8 cellular contexts compared by ENCODE assay signal in the genomic region with DNA sequence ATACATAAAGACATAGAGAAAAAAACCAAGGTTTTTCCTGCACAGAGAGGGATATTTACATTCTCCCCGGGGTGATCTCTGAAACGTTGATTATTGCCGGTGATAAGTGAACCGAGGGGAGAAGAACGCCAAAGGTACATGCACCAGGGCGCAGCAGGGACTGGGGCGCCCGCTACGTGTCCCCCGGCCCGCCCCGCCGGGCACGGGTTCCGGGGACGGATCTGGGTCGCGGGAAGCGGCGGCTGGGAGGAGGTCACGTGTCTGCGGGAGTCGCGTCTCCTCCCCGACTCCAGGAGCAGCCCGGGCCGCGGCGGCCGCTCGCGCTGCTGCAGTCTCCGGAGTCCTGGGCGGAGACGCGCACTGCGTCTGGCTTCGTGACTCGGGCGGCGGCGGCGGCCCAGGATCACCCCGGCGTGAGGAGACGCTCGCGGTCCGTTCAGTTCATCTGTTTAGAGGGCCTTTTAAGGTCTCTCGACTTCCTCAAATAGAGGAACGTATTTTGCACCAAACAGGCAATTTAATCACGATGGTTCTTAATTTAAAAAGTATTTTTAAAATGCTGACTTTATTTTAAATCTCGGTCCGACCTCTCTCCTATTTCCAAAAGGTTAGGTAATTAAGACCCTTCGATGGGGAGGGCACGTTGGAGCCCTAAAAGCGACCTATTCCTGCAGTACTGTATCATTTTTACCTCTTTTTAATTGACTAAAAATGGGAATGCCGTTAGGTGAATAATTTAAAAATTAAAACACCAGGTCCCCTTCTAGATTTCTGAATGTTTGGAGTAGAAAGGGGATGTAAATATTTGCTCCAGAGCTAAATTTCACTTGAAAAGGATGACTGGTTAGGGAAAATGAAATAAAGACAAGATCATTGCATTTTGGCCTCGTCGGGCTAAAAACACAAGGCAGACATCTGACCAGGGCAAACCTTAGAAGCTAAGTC. TPM values are rescaled to one million over a fixed set of nuclear protein-coding genes. Genes with fewer than 3 reads are reported as not detected.
DNase-seq lines count a peak whose midpoint lies in the region; ATAC-seq, FAIRE-seq and TF ChIP-seq lines count a peak whose summit lies in the region.

No MANE protein-coding gene starts in this region.

- H3K27me3 ChIP-seq in breast epithelium: no peaks in the 10 kb centered on the region

- H3K4me3 ChIP-seq in breast epithelium (peak overlapping the region; percentile 60 to 83 (median 72)), iPS-18c (ENCODE audit: insufficient read depth, low read depth, low read length) (peak overlapping the region; percentile 76)

- peak; percentile 33 for ATAC-seq in GM19455 (IDR thresholded peaks at IDR 0.05; ENCODE audit: unreplicated experiment)
- no peak for ATAC-seq in HG02840 (IDR thresholded peaks at IDR 0.05; ENCODE audit: low FRiP score, unreplicated experiment)

- DNase-seq in DMS 273 (lab: John Stamatoyannopoulos, UW; ENCODE audit: unreplicated experiment) (peak; percentile 93), HTR-8/SVneo (ENCODE audit: insufficient read length, low spot score) (peak; percentile 67), SHP77 treated with DMSO at 0.1 percent for 48 hours (lab: John Stamatoyannopoulos, UW) (peak; percentile 48), breast epithelium (ENCODE audit: low spot score in 2 of 2) (peak; percentile 84 to 88), retina (peak; percentile 92)

- no peaks in the 10 kb centered on the region for H3K36me3 ChIP-seq in breast epithelium

- TF ChIP-seq POLR2A in breast epithelium (IDR thresholded peaks at IDR 0.05): no peak

- peak overlapping the region; percentile 99 for H3K27ac ChIP-seq in breast epithelium

- FAIRE-seq in HTR-8/SVneo (lab: Jason Lieb, UNC): peak; percentile 95

- H3K4me1 ChIP-seq in breast epithelium: peaks cover 0 to 5% of the 10 kb centered on the region in 2 donors

- no peak for TF ChIP-seq CTCF in breast epithelium (IDR thresholded peaks at IDR 0.05)

- H3K9me3 ChIP-seq in breast epithelium (no peaks in the 10 kb centered on the region), iPS-18c (ENCODE audit: control insufficient read depth, insufficient read depth, low read length) (no peaks in the 10 kb centered on the region)

- intact Hi-C loops in breast epithelium (cut with DNase I; ENCODE audit: low total_unique reads): loop anchor here (10.0 kb wide), 1 partner anchor 158 kb away; no protein-coding TSS in a partner anchor

RNA-seq across cellular contexts. Expression of a gene that starts 1.8 kb away (rescaled TPM):
- total RNA-seq in breast epithelium: 10 to 100 TPM in 1 of 3 donors, 1 to 10 TPM in 2; 5.6 to 29.7 (median 9.2) TPM
